Comparison of ENCODE assay signal across 1 cellular context in the genomic region with DNA sequence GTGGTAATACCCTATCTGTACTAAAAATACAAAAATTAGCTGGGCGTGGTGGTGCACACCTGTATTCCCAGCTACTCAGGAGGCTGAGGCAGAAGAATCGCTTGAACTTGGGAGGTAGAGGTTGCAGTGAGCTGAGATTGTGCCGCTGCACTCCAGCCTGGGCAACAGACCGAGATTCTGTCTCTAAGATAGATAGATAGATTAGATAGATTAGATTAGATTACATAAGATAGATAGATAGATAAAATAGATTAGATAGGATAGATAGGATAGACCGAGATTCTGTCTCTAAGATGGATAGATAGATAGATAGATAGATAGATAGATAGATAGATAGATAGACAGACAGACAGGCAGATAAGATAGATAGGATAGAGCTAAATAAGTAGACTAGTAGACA.
TF ChIP-seq lines count a peak whose summit lies in the region.

No MANE protein-coding gene starts in this region.

TF ChIP-seq in K562, 482 proteins besides CTCF, POLR2A, EP300 and RAD21:
- TF ChIP-seq BCOR (IDR thresholded peaks at IDR 0.05) = peak; percentile 44; the same call in 1 of the 2 replicates
- peak; percentile 73 for TF ChIP-seq GATA2 (CRISPR knock-in tag; IDR thresholded peaks at IDR 0.05)
- TF ChIP-seq MTA1 (IDR thresholded peaks at IDR 0.05; ENCODE audit: borderline replicate concordance) = peak; percentile 53; the same call in 1 of the 2 replicates
- TF ChIP-seq DACH1 (IDR thresholded peaks at IDR 0.05; ENCODE audit: partially characterized antibody) = peak; percentile 84
- TF ChIP-seq ZBTB2 (IDR thresholded peaks at IDR 0.05) = peak; percentile 82
TF ChIP-seq in K562: peak in this region for 5; not testable (repeated sequence) for 477.
